Comparison of ENCODE assay signal across 1 cellular context in genomic region chrX:135973548-135974278, GRCh38.
TF ChIP-seq lines count a peak whose summit lies in the region.

Gene MMGT1 (minus strand): TSS chrX:135973988. CDS start chrX:135973675, 313 bp downstream.

TF ChIP-seq in K562, 482 proteins besides CTCF, POLR2A, EP300 and RAD21 (continued from another document):
- TF ChIP-seq AFF4 (CRISPR knock-in tag; IDR thresholded peaks at IDR 0.05) = no peak
- TF ChIP-seq ZNF263 (CRISPR knock-in tag; IDR thresholded peaks at IDR 0.05; ENCODE audit: borderline replicate concordance) = no peak
- no peak for TF ChIP-seq SPI1 (IDR thresholded peaks at IDR 0.05; ENCODE audit: borderline replicate concordance, low read depth, low read length)
- no peak for TF ChIP-seq MYBL2 (IDR thresholded peaks at IDR 0.05; ENCODE audit: low read depth)
- TF ChIP-seq MYBL2 (CRISPR knock-in tag; IDR thresholded peaks at IDR 0.05; ENCODE audit: borderline replicate concordance) = no peak
- no peak for TF ChIP-seq ZFP36 (IDR thresholded peaks at IDR 0.05; ENCODE audit: low read depth, low read length, partially characterized antibody)
- TF ChIP-seq LEF1 (IDR thresholded peaks at IDR 0.05) = peak; percentile 50; the same call in 1 of the 2 replicates
- no peak for TF ChIP-seq ZNF24 (IDR thresholded peaks at IDR 0.05)
- TF ChIP-seq XRCC3 (IDR thresholded peaks at IDR 0.05) = no peak
- no peak for TF ChIP-seq CCNT2 (IDR thresholded peaks at IDR 0.05; ENCODE audit: borderline replicate concordance, extremely low read depth, insufficient read length, low read depth, low read length)
- no peak for TF ChIP-seq MCM2 (IDR thresholded peaks at IDR 0.05; ENCODE audit: low read depth)
- TF ChIP-seq SNIP1 (IDR thresholded peaks at IDR 0.05; ENCODE audit: low read depth) = no peak
- TF ChIP-seq ZNF143 (CRISPR knock-in tag; IDR thresholded peaks at IDR 0.05) = peak; percentile 27; the same call in 1 of the 2 replicates
- no peak for TF ChIP-seq MED1 (CRISPR knock-in tag; IDR thresholded peaks at IDR 0.05; ENCODE audit: borderline replicate concordance)
- peak; percentile 72 for TF ChIP-seq GABPA (tag; conservative IDR thresholded peaks at IDR 0.05; ENCODE audit: low read depth)
- TF ChIP-seq CAMTA2 (CRISPR knock-in tag; conservative IDR thresholded peaks at IDR 0.05) = no peak
- TF ChIP-seq SRSF9 (IDR thresholded peaks at IDR 0.05; ENCODE audit: borderline replicate concordance, low read depth, low read length) = no peak
- no peak for TF ChIP-seq HSF4 (CRISPR knock-in tag; IDR thresholded peaks at IDR 0.05; ENCODE audit: borderline replicate concordance)
- peak; percentile 42 for TF ChIP-seq KDM5B (IDR thresholded peaks at IDR 0.05; ENCODE audit: insufficient replicate concordance, low read depth, low read length)
- no peak for TF ChIP-seq STAT6 (CRISPR knock-in tag; IDR thresholded peaks at IDR 0.05)
- TF ChIP-seq PTRF (tag; IDR thresholded peaks at IDR 0.05) = no peak
- TF ChIP-seq ZNF79 (CRISPR knock-in tag; IDR thresholded peaks at IDR 0.05; ENCODE audit: low read depth) = no peak
- peak; percentile 81 for TF ChIP-seq POLR2G (IDR thresholded peaks at IDR 0.05; ENCODE audit: low read depth, low read length)
- TF ChIP-seq ZNF589 (CRISPR knock-in tag; IDR thresholded peaks at IDR 0.05; ENCODE audit: low read depth) = no peak
- TF ChIP-seq ELK3 (CRISPR knock-in tag; IDR thresholded peaks at IDR 0.05) = no peak
- no peak for TF ChIP-seq MITF (IDR thresholded peaks at IDR 0.05)
- TF ChIP-seq ZKSCAN1 (IDR thresholded peaks at IDR 0.05; ENCODE audit: low read depth, low read length) = no peak
- no peak for TF ChIP-seq GTF2E2 (tag; IDR thresholded peaks at IDR 0.05)
- no peak for TF ChIP-seq REST (CRISPR knock-in tag; IDR thresholded peaks at IDR 0.05; ENCODE audit: low read depth)
- TF ChIP-seq ZNF655 (CRISPR knock-in tag; IDR thresholded peaks at IDR 0.05) = no peak
- TF ChIP-seq ZNF77 (CRISPR knock-in tag; IDR thresholded peaks at IDR 0.05) = no peak
- TF ChIP-seq RBM15 (IDR thresholded peaks at IDR 0.05; ENCODE audit: insufficient read depth, low read length) = no peak
- no peak for TF ChIP-seq MCM7 (IDR thresholded peaks at IDR 0.05)
- TF ChIP-seq CGGBP1 (CRISPR knock-in tag; IDR thresholded peaks at IDR 0.05) = no peak
- TF ChIP-seq NFRKB (IDR thresholded peaks at IDR 0.05; ENCODE audit: low read depth) = peak; percentile 77
- TF ChIP-seq ZNF324 (CRISPR knock-in tag; IDR thresholded peaks at IDR 0.05) = no peak
- TF ChIP-seq U2AF1 (optimal IDR thresholded peaks at IDR 0.05; ENCODE audit: low read depth, low read length) = no peak
TF ChIP-seq in K562: peak in this region for 100.
